8 cellular contexts compared by ENCODE assay signal in genomic region chr10:112446855-112447691, GRCh38. TPM values are rescaled to one million over a fixed set of nuclear protein-coding genes. Genes with fewer than 3 reads are reported as not detected.
DNase-seq lines count a peak whose midpoint lies in the region; ATAC-seq and TF ChIP-seq lines count a peak whose summit lies in the region.

VTI1A (plus strand) TSS chr10:112447215; CDS start chr10:112447374, 159 bp downstream.
ZDHHC6 (minus strand) TSS chr10:112446914; CDS start chr10:112445436, 1,478 bp downstream.

- peaks cover 38% of the 10 kb centered on the region for H3K4me1 ChIP-seq in DND-41 (ENCODE audit: insufficient read depth, low read length)

- peaks cover 39% of the 10 kb centered on the region for H3K36me3 ChIP-seq in DND-41 (ENCODE audit: insufficient read depth, low read length)

- peaks cover 75% of the 10 kb centered on the region for H3K79me2 ChIP-seq in DND-41 (ENCODE audit: insufficient read depth, low read length)

- H3K4me2 ChIP-seq in DND-41 (ENCODE audit: insufficient read depth, low read length): peak within 1 kb of the TSS; percentile 91

- no peaks in the 10 kb centered on the region for H3K9me3 ChIP-seq in DND-41 (ENCODE audit: insufficient read depth, low read length, severe bottlenecking)

- H3K27ac Mint-ChIP-seq in activated T-helper 17 cell treated with anti-CD3 and anti-CD28 coated beads, Interleukin-2, amount 50 U/mL, for 72 hours: peak within 1 kb of the TSS; percentile 93
- H3K27ac Mint-ChIP-seq in natural killer cell treated with Interleukin-12 subunit alpha and Interleukin-12 subunit beta and Interleukin-15 and Interleukin-18, amount 100 ng/mL, for 72 hours: peak within 1 kb of the TSS; percentile 91 to 93
- H3K27ac Mint-ChIP-seq in stimulated activated naive CD8-positive, alpha-beta T cell treated with anti-CD3 and anti-CD28 coated beads, Interleukin-15, Interleukin-2, amounts not matched to agents 100 ng/mL and 50 ng/mL, for 24 hours: peak within 1 kb of the TSS; percentile 96

- ATAC-seq in DND-41 (ENCODE audit: insufficient read depth, low read depth): peak; percentile 90
- ATAC-seq in GM21619 (IDR thresholded peaks at IDR 0.05; ENCODE audit: unreplicated experiment): peak; percentile 96
- peak; percentile 95 for ATAC-seq in activated T-helper 17 cell treated with anti-CD3 and anti-CD28 coated beads, Interleukin-2, amount 50 U/mL, for 72 hours (replicated peaks)
- ATAC-seq in natural killer cell treated with Interleukin-12 subunit alpha and Interleukin-12 subunit beta and Interleukin-15 and Interleukin-18, amount 100 ng/mL, for 72 hours: peak; percentile 96 to 97

- peak within 1 kb of the TSS; percentile 96 for H3K27ac ChIP-seq in DND-41 (ENCODE audit: low read length)

- no peaks in the 10 kb centered on the region for H3K27me3 Mint-ChIP-seq in activated T-helper 17 cell treated with anti-CD3 and anti-CD28 coated beads, Interleukin-2, amount 50 U/mL, for 72 hours
- H3K27me3 Mint-ChIP-seq in natural killer cell treated with Interleukin-12 subunit alpha and Interleukin-12 subunit beta and Interleukin-15 and Interleukin-18, amount 100 ng/mL, for 72 hours: no peaks in the 10 kb centered on the region
- H3K27me3 Mint-ChIP-seq in stimulated activated naive CD8-positive, alpha-beta T cell treated with anti-CD3 and anti-CD28 coated beads, Interleukin-15, Interleukin-2, amounts not matched to agents 100 ng/mL and 50 ng/mL, for 24 hours: no peaks in the 10 kb centered on the region

- H3K4me3 Mint-ChIP-seq in activated T-helper 17 cell treated with anti-CD3 and anti-CD28 coated beads, Interleukin-2, amount 50 U/mL, for 72 hours: peak within 1 kb of the TSS; percentile 89
- H3K4me3 Mint-ChIP-seq in natural killer cell treated with Interleukin-12 subunit alpha and Interleukin-12 subunit beta and Interleukin-15 and Interleukin-18, amount 100 ng/mL, for 72 hours: peak within 1 kb of the TSS; percentile 97
- peak within 1 kb of the TSS; percentile 99 for H3K4me3 Mint-ChIP-seq in stimulated activated naive CD8-positive, alpha-beta T cell treated with anti-CD3 and anti-CD28 coated beads, Interleukin-15, Interleukin-2, amounts not matched to agents 100 ng/mL and 50 ng/mL, for 24 hours

- H3K4me1 Mint-ChIP-seq in activated T-helper 17 cell treated with anti-CD3 and anti-CD28 coated beads, Interleukin-2, amount 50 U/mL, for 72 hours: peaks cover 19% of the 10 kb centered on the region
- H3K4me1 Mint-ChIP-seq in natural killer cell treated with Interleukin-12 subunit alpha and Interleukin-12 subunit beta and Interleukin-15 and Interleukin-18, amount 100 ng/mL, for 72 hours (ENCODE audit: low read depth in 2 of 2): peaks cover 32 to 46% of the 10 kb centered on the region in 2 donors
- peaks cover 60% of the 10 kb centered on the region for H3K4me1 Mint-ChIP-seq in stimulated activated naive CD8-positive, alpha-beta T cell treated with anti-CD3 and anti-CD28 coated beads, Interleukin-15, Interleukin-2, amounts not matched to agents 100 ng/mL and 50 ng/mL, for 24 hours (ENCODE audit: low read depth)

- TF ChIP-seq CTCF in DND-41 (IDR thresholded peaks at IDR 0.05; ENCODE audit: borderline replicate concordance, extremely low read depth, low read length, poor library complexity, severe bottlenecking): peak; percentile 40

- H3K4me3 ChIP-seq in DND-41 (ENCODE audit: low read depth in 1 of 2, low read length in 2 of 2): peak within 1 kb of the TSS; percentile 49 to 76
- H3K4me3 ChIP-seq in Jurkat, Clone E6-1 (ENCODE audit: low read length): peak within 1 kb of the TSS; percentile 100

- peaks cover 69% of the 10 kb centered on the region for H3K36me3 Mint-ChIP-seq in activated T-helper 17 cell treated with anti-CD3 and anti-CD28 coated beads, Interleukin-2, amount 50 U/mL, for 72 hours (ENCODE audit: low read depth)
- peaks cover 10% of the 10 kb centered on the region for H3K36me3 Mint-ChIP-seq in natural killer cell treated with Interleukin-12 subunit alpha and Interleukin-12 subunit beta and Interleukin-15 and Interleukin-18, amount 100 ng/mL, for 72 hours
- H3K36me3 Mint-ChIP-seq in stimulated activated naive CD8-positive, alpha-beta T cell treated with anti-CD3 and anti-CD28 coated beads, Interleukin-15, Interleukin-2, amounts not matched to agents 100 ng/mL and 50 ng/mL, for 24 hours (ENCODE audit: low read depth): peaks cover 55% of the 10 kb centered on the region

- peaks cover 7% of the 10 kb centered on the region for H4K20me1 ChIP-seq in DND-41 (ENCODE audit: insufficient read depth, low read length)

- peak; percentile 82 for DNase-seq in DND-41
- peak; percentile 79 for DNase-seq in Jurkat, Clone E6-1 (ENCODE audit: low read depth, low spot score)
- DNase-seq in RKO (ENCODE audit: low spot score): peak; percentile 91
- peak; percentile 85 for DNase-seq in fibroblast of peridontal ligament (ENCODE audit: extremely low read depth)
- peak; percentile 86 for DNase-seq in natural killer cell treated with Interleukin-12 subunit alpha and Interleukin-12 subunit beta and Interleukin-15 and Interleukin-18, amount 100 ng/mL, for 72 hours (ENCODE audit: low spot score)

- H2AFZ ChIP-seq in DND-41 (ENCODE audit: low read depth, low read length): peak within 1 kb of the TSS; percentile 73

- no peaks in the 10 kb centered on the region for H3K9me3 Mint-ChIP-seq in activated T-helper 17 cell treated with anti-CD3 and anti-CD28 coated beads, Interleukin-2, amount 50 U/mL, for 72 hours
- no peaks in the 10 kb centered on the region for H3K9me3 Mint-ChIP-seq in natural killer cell treated with Interleukin-12 subunit alpha and Interleukin-12 subunit beta and Interleukin-15 and Interleukin-18, amount 100 ng/mL, for 72 hours
- H3K9me3 Mint-ChIP-seq in stimulated activated naive CD8-positive, alpha-beta T cell treated with anti-CD3 and anti-CD28 coated beads, Interleukin-15, Interleukin-2, amounts not matched to agents 100 ng/mL and 50 ng/mL, for 24 hours: no peaks in the 10 kb centered on the region

- peak within 1 kb of the TSS; percentile 69 for H3K9ac ChIP-seq in DND-41 (ENCODE audit: low read depth, low read length)

- H3K27me3 ChIP-seq in DND-41 (ENCODE audit: insufficient read depth, low read length, poor library complexity): no peaks in the 10 kb centered on the region

RNA-seq across cellular contexts. Expression of gene VTI1A, which starts in this region (rescaled TPM):
- 26.0 TPM for polyA plus RNA-seq in Jurkat, Clone E6-1 (2012; ENCODE audit: insufficient read depth, insufficient read length)
- 10 to 100 TPM; 35.2 to 46.9 TPM for total RNA-seq in activated T-helper 17 cell treated with anti-CD3 and anti-CD28 coated beads, Interleukin-2, amount 50 U/mL, for 72 hours
- total RNA-seq in natural killer cell treated with Interleukin-12 subunit alpha and Interleukin-12 subunit beta and Interleukin-15 and Interleukin-18, amount 100 ng/mL, for 72 hours: 10 to 100 TPM; 51.9 to 90.5 TPM

RNA-seq across cellular contexts. Expression of gene ZDHHC6, which starts in this region (rescaled TPM):
- polyA plus RNA-seq in Jurkat, Clone E6-1 (2012; ENCODE audit: insufficient read depth, insufficient read length): 51.7 TPM
- 10 to 100 TPM; 45.4 to 56.2 TPM for total RNA-seq in activated T-helper 17 cell treated with anti-CD3 and anti-CD28 coated beads, Interleukin-2, amount 50 U/mL, for 72 hours
- total RNA-seq in natural killer cell treated with Interleukin-12 subunit alpha and Interleukin-12 subunit beta and Interleukin-15 and Interleukin-18, amount 100 ng/mL, for 72 hours: 10 to 100 TPM; 46.6 to 52.8 TPM

Comparison
In these comparisons a context has a peak if more than half of its experiments do, and no peak if none do; other contexts are left out.
1. Peak in every context shown above with its lines: DNase-seq, ATAC-seq, H3K4me3 ChIP-seq and H3K27ac ChIP-seq.